ENCODE assay signal across 17 cellular contexts in genomic region chr12:70719084-70719483, GRCh38.
DNase-seq lines count a peak whose midpoint lies in the region; ATAC-seq and TF ChIP-seq lines count a peak whose summit lies in the region.
"Had no signal": no experiment of that assay in that cellular context is flagged by ENCODE, and none has a peak within 500 bp of the region (broad histone marks: within the 10 kb centered on the region; RNA-seq: fewer than 3 reads in every experiment).

No MANE protein-coding gene starts in this region.

- no peak overlapping the region for H3K27ac Mint-ChIP-seq in H9
- H3K27ac Mint-ChIP-seq: activated CD4-positive, alpha-beta T cell treated with anti-CD3 and anti-CD28 coated beads, Interleukin-2, amount 10 ng/mL, durations not matched to agents 24 days and 14 days; activated T-helper 2 cell treated with anti-CD3 and anti-CD28 coated beads, Interferon-gamma antibody, Interleukin-2, Interleukin-4, amounts not matched to agents 10 μg/mL and 5 μg/mL and 100 μg/mL, durations not matched to agents 14 hours and 24 hours and 36 hours; B cell; type B pancreatic cell had no signal

- H2BK20ac ChIP-seq in H9 (ENCODE audit: low read depth, low read length, poor library complexity, severe bottlenecking) = no peak overlapping the region

- H4K91ac ChIP-seq in H9 (ENCODE audit: insufficient read length, low read depth, low read length) = no peak overlapping the region

- no peak overlapping the region for H3K14ac ChIP-seq in H9 (ENCODE audit: insufficient read depth, low read length)

- H3K79me2 ChIP-seq in H9 (ENCODE audit: insufficient read depth, low read length) = no peaks in the 10 kb centered on the region

- H4K8ac ChIP-seq in H9 (replicated peaks; ENCODE audit: insufficient read length, low read depth, low read length) = no peak overlapping the region

- no peaks in the 10 kb centered on the region for H3K9me3 ChIP-seq in H9 (ENCODE audit: control insufficient read depth, low read depth, low read length)
- no peaks in the 10 kb centered on the region for H3K9me3 ChIP-seq in psoas muscle
- H3K9me3 ChIP-seq: colonic mucosa had no signal

- no CpG with 5 or more reads among the region's 12 CpGs for WGBS in H9 (ENCODE audit: extremely low coverage, insufficient read length, low lambda C conversion rate)
- 72 to 85% (median 79%) methylated on average over 12 of the region's 12 CpGs for WGBS in psoas muscle, 3 donors

- ATAC-seq in left ventricle myocardium superior = peak; percentile 54
- peak in 1 of 4 donors; percentile 24 for ATAC-seq in psoas muscle
- ATAC-seq in GM19467 (IDR thresholded peaks at IDR 0.05; ENCODE audit: unreplicated experiment) = no peak
- no peak for ATAC-seq in GM18520 (IDR thresholded peaks at IDR 0.05; ENCODE audit: unreplicated experiment)

- H2BK5ac ChIP-seq in H9 (ENCODE audit: insufficient read length, low read length) = no peak overlapping the region

- H3K4me3 ChIP-seq in psoas muscle = peak overlapping the region; percentile 35
- H3K4me3 ChIP-seq: colonic mucosa had no signal

- no peaks in the 10 kb centered on the region for H3K27me3 ChIP-seq in H9 (ENCODE audit: insufficient read depth, low read length)
- H3K27me3 ChIP-seq in psoas muscle (ENCODE audit: insufficient read depth in 3 of 3, low read length in 2 of 3) = no peaks in the 10 kb centered on the region
- H3K27me3 ChIP-seq: brain microvascular endothelial cell, colonic mucosa had no signal

- H3K27ac ChIP-seq in H9 (ENCODE audit: insufficient read length, low read depth, low read length) (no peak overlapping the region), psoas muscle (peak overlapping the region; percentile 34)
- H3K27ac ChIP-seq: colonic mucosa had no signal

- no peak overlapping the region for H2AK5ac ChIP-seq in H9 (ENCODE audit: insufficient read length, low read length)

- no peak overlapping the region for H2BK15ac ChIP-seq in H9 (ENCODE audit: low read depth, low read length)

- H3K79me1 ChIP-seq in H9 (ENCODE audit: insufficient read depth, low read depth, low read length, poor library complexity, severe bottlenecking) = no peaks in the 10 kb centered on the region

- no peak overlapping the region for H3K18ac ChIP-seq in H9 (ENCODE audit: insufficient read length, low read depth, low read length)

- peaks cover 32 to 41% of the 10 kb centered on the region in 2 experiments for H3K4me1 Mint-ChIP-seq in H9

- H2AFZ ChIP-seq in H9 (ENCODE audit: low read length) = no peak overlapping the region

- H3K4me2 ChIP-seq in H9 (ENCODE audit: insufficient read depth, insufficient read length, low read length) = no peak overlapping the region

- no peak overlapping the region for H3K56ac ChIP-seq in H9 (ENCODE audit: insufficient read length, low read depth, low read length)

- H3K4me3 Mint-ChIP-seq in H9 = no peak overlapping the region
- H3K4me3 Mint-ChIP-seq: B cell had no signal

- H3K9me3 Mint-ChIP-seq in H9 = no peaks in the 10 kb centered on the region; a peak in 1 of 5 replicates
- H3K9me3 Mint-ChIP-seq: activated CD4-positive, alpha-beta T cell treated with anti-CD3 and anti-CD28 coated beads, Interleukin-2, amount 10 ng/mL, durations not matched to agents 24 days and 14 days; activated T-helper 2 cell treated with anti-CD3 and anti-CD28 coated beads, Interferon-gamma antibody, Interleukin-2, Interleukin-4, amounts not matched to agents 10 μg/mL and 5 μg/mL and 100 μg/mL, durations not matched to agents 14 hours and 24 hours and 36 hours; naive thymus-derived CD8-positive, alpha-beta T cell; type B pancreatic cell had no signal

- peak; percentile 31 for DNase-seq in H9
- peak; percentile 10 for DNase-seq in UCSD-AML1 (lab: John Stamatoyannopoulos, UW; ENCODE audit: unreplicated experiment)
- no peak for DNase-seq in left ventricle myocardium superior
- DNase-seq in psoas muscle = no peak
- DNase-seq in C1 segment of cervical spinal cord (lab: John Stamatoyannopoulos, UW) = no peak
- DNase-seq: kidney, NCI-H2107, SIG-M5 had no signal

- no peak overlapping the region for H3T11ph ChIP-seq in H9 (ENCODE audit: low read length)

- no peak overlapping the region for H3K9ac ChIP-seq in H9 (ENCODE audit: extremely low read depth, insufficient read length, low read length)

- no peaks in the 10 kb centered on the region for H4K20me1 ChIP-seq in H9 (ENCODE audit: control insufficient read depth, insufficient read depth, insufficient read length)

- no peaks in the 10 kb centered on the region for H3K36me3 Mint-ChIP-seq in H9 (ENCODE audit: insufficient read depth in 1 of 3, low read depth in 3 of 3)
- H3K36me3 Mint-ChIP-seq: naive thymus-derived CD8-positive, alpha-beta T cell; type B pancreatic cell had no signal

- no peak overlapping the region for H2BK12ac ChIP-seq in H9 (ENCODE audit: insufficient read length, low read depth, low read length)

- intact Hi-C loops in left ventricle myocardium superior (cut with micrococcal nuclease) (no loop called here), psoas muscle (cut with DNase I) (no loop called here)

- H3K4ac ChIP-seq in H9 (ENCODE audit: low read depth, low read length) = no peak overlapping the region

- peaks cover 12% of the 10 kb centered on the region for H3K4me1 ChIP-seq in H9 (ENCODE audit: insufficient read depth, low read length)
- H3K4me1 ChIP-seq in psoas muscle = no peaks in the 10 kb centered on the region
- H3K4me1 ChIP-seq: colonic mucosa had no signal

- H4K5ac ChIP-seq in H9 (ENCODE audit: insufficient read length, low read depth, low read length) = no peak overlapping the region

- H3K23ac ChIP-seq in H9 (ENCODE audit: insufficient read length, low read depth, low read length) = no peak overlapping the region

- H2BK120ac ChIP-seq in H9 (ENCODE audit: low read depth, low read length, poor library complexity, severe bottlenecking) = no peak overlapping the region

- H3K36me3 ChIP-seq in psoas muscle (ENCODE audit: insufficient read depth in 1 of 2, low read depth in 1 of 2) = no peaks in the 10 kb centered on the region
- H3K36me3 ChIP-seq: brain microvascular endothelial cell, colonic mucosa had no signal

- peaks cover 3% of the 10 kb centered on the region for H3K23me2 ChIP-seq in H9 (ENCODE audit: insufficient read length, low read depth, low read length, poor library complexity, severe bottlenecking)

- H3K27me3 Mint-ChIP-seq in H9 (ENCODE audit: low read depth) = no peaks in the 10 kb centered on the region

- no peak for TF ChIP-seq CTCF in H9 (conservative IDR thresholded peaks at IDR 0.05)
- TF ChIP-seq CTCF in psoas muscle (IDR thresholded peaks at IDR 0.05) = no peak

Comparison
In these comparisons a context has a peak if more than half of its experiments do, and no peak if none do; other contexts are left out.
1. DNase-seq: peak in H9 (single experiment) and UCSD-AML1 (single experiment); none in left ventricle myocardium superior (single experiment), psoas muscle (0 of 2) and C1 segment of cervical spinal cord (0 of 14).